Comparison of ENCODE assay signal across 31 cellular contexts in the genomic region with DNA sequence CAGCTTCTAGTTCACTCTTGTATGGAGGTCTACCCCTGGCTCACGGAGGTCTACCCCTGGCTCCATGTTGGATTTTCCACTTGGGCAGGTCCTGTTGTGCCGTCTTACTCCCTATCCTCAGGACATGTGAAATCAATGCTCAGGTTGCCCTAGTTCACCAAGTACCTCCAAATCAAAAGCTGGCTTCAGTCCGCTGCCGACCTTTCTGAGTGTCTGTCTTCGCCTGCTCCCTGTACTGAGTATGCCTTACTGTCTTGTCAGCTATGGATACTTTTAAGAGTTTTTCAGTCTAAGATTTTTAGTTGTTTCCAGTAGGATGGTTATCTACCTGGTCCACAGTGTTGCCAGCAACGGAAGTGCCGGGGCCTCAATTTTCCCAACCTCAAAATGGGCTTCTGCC.
"Had no signal": no experiment of that assay in that cellular context is flagged by ENCODE, and none has a peak within 500 bp of the region (broad histone marks: within the 10 kb centered on the region; RNA-seq: fewer than 3 reads in every experiment).

No MANE protein-coding gene starts in this region.

- H2AFZ ChIP-seq: hepatocyte, parathyroid adenoma had no signal

- H3K9ac ChIP-seq: parathyroid adenoma had no signal

- DNase-seq: colonic mucosa; effector CD8-positive, alpha-beta T cell; endodermal cell; foreskin fibroblast; gastrocnemius medialis; head of caudate nucleus; kidney; mucosa of descending colon; naive B cell; nephron progenitor cell; occipital lobe; right cardiac atrium; sigmoid colon; stimulated activated CD4-positive, alpha-beta T cell treated with anti-CD3 and anti-CD28 coated beads, Interleukin-2, amount 100 ng/mL, for 24 hours; stimulated activated CD4-positive, alpha-beta T cell treated with anti-CD3 and anti-CD28 coated beads, Interleukin-4, amount 100 ng/mL, for 24 hours; stimulated activated naive CD8-positive, alpha-beta T cell treated with anti-CD3 and anti-CD28 coated beads, Interleukin-15, Interleukin-2, amounts not matched to agents 100 U/mL and 50 U/mL, for 24 hours; substantia nigra; testis; tibial artery had no signal

- H3K27me3 Mint-ChIP-seq: stimulated activated memory B cell treated with anti-CD40 and anti-IgM and Interleukin-4, amounts not matched to agents 10 μg/mL and 1 μg/mL and 100 μg/mL, for 72 hours; type B pancreatic cell had no signal

- H3K4me1 Mint-ChIP-seq: memory B cell; mesothelial cell of epicardium; naive B cell; stimulated activated memory B cell treated with anti-CD40 and anti-IgM and Interleukin-4, amounts not matched to agents 10 μg/mL and 1 μg/mL and 100 μg/mL, for 72 hours had no signal

- H3K4me3 ChIP-seq: colonic mucosa, gastrocnemius medialis, hepatocyte, lung, mucosa of descending colon, prostate gland, sigmoid colon, testis, tibial artery had no signal

- H3K4me2 ChIP-seq: hepatocyte had no signal

- H3K79me2 ChIP-seq: hepatocyte, parathyroid adenoma had no signal

- H3K9me3 ChIP-seq: colonic mucosa, gastrocnemius medialis, mucosa of descending colon, prostate gland, testis had no signal

- H3K27ac Mint-ChIP-seq: dendritic cell treated with granulocyte-macrophage colony-stimulating factor and Interleukin-4, amounts not matched to agents 40 ng/mL and 50 ng/mL, for 4 days; endodermal cell; memory B cell; mesothelial cell of epicardium; naive B cell; nephron progenitor cell; stimulated activated memory B cell treated with anti-CD40 and anti-IgM and Interleukin-4, amounts not matched to agents 10 μg/mL and 1 μg/mL and 100 μg/mL, for 72 hours; type B pancreatic cell had no signal

- H3K36me3 Mint-ChIP-seq: memory B cell; mesothelial cell of epicardium; stimulated activated memory B cell treated with anti-CD40 and anti-IgM and Interleukin-4, amounts not matched to agents 10 μg/mL and 1 μg/mL and 100 μg/mL, for 72 hours; type B pancreatic cell had no signal

- ATAC-seq: esophagus mucosa; gastrocnemius medialis; left lobe of liver; mucosa of descending colon; stimulated activated memory B cell treated with anti-CD40 and anti-IgM and Interleukin-4, amounts not matched to agents 10 μg/mL and 1 μg/mL and 100 μg/mL, for 72 hours; stimulated activated naive CD8-positive, alpha-beta T cell treated with anti-CD3 and anti-CD28 coated beads, Interleukin-15, Interleukin-2, amounts not matched to agents 100 U/mL and 50 U/mL, for 24 hours had no signal

- H3K4me3 Mint-ChIP-seq: dendritic cell treated with granulocyte-macrophage colony-stimulating factor and Interleukin-4, amounts not matched to agents 40 ng/mL and 50 ng/mL, for 4 days; endodermal cell; memory B cell; mesothelial cell of epicardium; nephron progenitor cell; stimulated activated memory B cell treated with anti-CD40 and anti-IgM and Interleukin-4, amounts not matched to agents 10 μg/mL and 1 μg/mL and 100 μg/mL, for 72 hours; type B pancreatic cell had no signal

- H3K4me1 ChIP-seq: gastrocnemius medialis, parathyroid adenoma, prostate gland, sigmoid colon, testis, tibial artery had no signal

- H3K36me3 ChIP-seq: colonic mucosa, gastrocnemius medialis, prostate gland, sigmoid colon, tibial artery had no signal

- H3K27ac ChIP-seq: colonic mucosa, epithelial cell of prostate, gastrocnemius medialis, hepatocyte, parathyroid adenoma, prostate gland, sigmoid colon, testis, tibial artery had no signal

- H3K27me3 ChIP-seq: colonic mucosa, gastrocnemius medialis, hepatocyte, sigmoid colon, testis had no signal
